ENCODE assay signal across 8 cellular contexts in genomic region chr9:113150670-113151591, GRCh38. TPM values are rescaled to one million over a fixed set of nuclear protein-coding genes. Genes with fewer than 3 reads are reported as not detected.
A peak's percentile ranks its signal among the peaks of the same experiment; 100 is the strongest.
DNase-seq lines count a peak whose midpoint lies in the region; ATAC-seq and TF ChIP-seq lines count a peak whose summit lies in the region.

TSS of gene SLC31A2 (plus strand) at chr9:113151007. CDS start at chr9:113151075, 68 bp downstream.

- H3K27ac Mint-ChIP-seq in T-cell = peak within 1 kb of the TSS in 1 of 2 donors; percentile 83

- POLR2A ChIA-PET in T-cell (lab: Charles Lee) = interaction anchor here (0.5 to 0.7 kb wide), 4 partner anchors 30 to 256 kb away, joined by 3 to 4 read pairs (median 3); partner anchors contain the start of genes FKBP15 (in 1 of the 2) and SLC31A1 (in 1 of the 2)

- WGBS in prostate gland = under 1% methylated on average over 70 of the region's 87 CpGs

- H3K4me3 ChIP-seq in GM12865 (ENCODE audit: low read depth, low read length) (peak within 1 kb of the TSS; percentile 78), prostate gland (peak within 1 kb of the TSS; percentile 68 to 97), upper lobe of right lung (peak within 1 kb of the TSS; percentile 98)

- ATAC-seq in HG02623 (IDR thresholded peaks at IDR 0.05; ENCODE audit: unreplicated experiment) (peak; percentile 92), T-cell (replicated peaks in 1 of 4) (peak; percentile 96 to 97 (median 97)), left ventricle myocardium superior (peak; percentile 97), upper lobe of right lung (peak; percentile 93)

- H3K27ac ChIP-seq in prostate gland = peak within 1 kb of the TSS; percentile 64 to 72
- peak within 1 kb of the TSS; percentile 93 for H3K27ac ChIP-seq in upper lobe of right lung

- H3K4me3 Mint-ChIP-seq in T-cell = peak within 1 kb of the TSS; percentile 76 to 82 (median 78)

- H3K27me3 Mint-ChIP-seq in T-cell = peaks cover 2% of the 10 kb centered on the region in 2 donors

- no peaks in the 10 kb centered on the region for H3K9me3 Mint-ChIP-seq in T-cell

- no peaks in the 10 kb centered on the region for H3K36me3 ChIP-seq in prostate gland
- no peaks in the 10 kb centered on the region for H3K36me3 ChIP-seq in upper lobe of right lung

- H3K27me3 ChIP-seq in prostate gland (replicated peaks; ENCODE audit: insufficient read depth) (no peaks in the 10 kb centered on the region), upper lobe of right lung (no peaks in the 10 kb centered on the region)

- peak; percentile 76 for TF ChIP-seq POLR2A in prostate gland (IDR thresholded peaks at IDR 0.05)

- intact Hi-C loops in left ventricle myocardium superior (cut with micrococcal nuclease) (no loop called here), prostate gland (cut with DNase I) (no loop called here), upper lobe of right lung (cut with DNase I) (no loop called here)

- TF ChIP-seq CTCF in GM12865 (IDR thresholded peaks at IDR 0.05; ENCODE audit: insufficient read depth, low read depth, low read length, missing control alignments) (peak; percentile 34), prostate gland (IDR thresholded peaks at IDR 0.05) (peak in 3 of 4 experiments; percentile 22 to 41 (median 26)), upper lobe of right lung (IDR thresholded peaks at IDR 0.05) (peak; percentile 49)

- DNase-seq in GM12865 (ENCODE audit: low read depth) = peak; percentile 88
- peak; percentile 86 for DNase-seq in NCI-H1092 treated with DMSO at 0.1 percent for 48 hours (lab: John Stamatoyannopoulos, UW)
- DNase-seq in T-cell = peak; percentile 63 to 90 (median 78)
- peak; percentile 68 for DNase-seq in amniotic epithelial cell (ENCODE audit: low read depth)
- DNase-seq in left ventricle myocardium superior = peak; percentile 96
- DNase-seq in prostate gland (ENCODE audit: low spot score) = peak; percentile 82
- DNase-seq in upper lobe of right lung = peak; percentile 96

- CTCF ChIA-PET in T-cell (lab: Charles Lee) = interaction anchor here (0.6 to 1.5 kb wide), 7 partner anchors 25 to 431 kb away, joined by 3 to 7 read pairs (median 3); partner anchors contain the start of genes ALAD (in 1 of the 2), C9orf43 (in 1 of the 2), CDC26 (in 1 of the 2) and FKBP15 (in 1 of the 2)

- no peaks in the 10 kb centered on the region for H3K36me3 Mint-ChIP-seq in T-cell

- peaks cover 23 to 40% (median 34%) of the 10 kb centered on the region in 3 donors for H3K4me1 Mint-ChIP-seq in T-cell

- H3K4me1 ChIP-seq in prostate gland (replicated peaks) (no peaks in the 10 kb centered on the region), upper lobe of right lung (peaks cover 21% of the 10 kb centered on the region)

- H3K9me3 ChIP-seq in prostate gland (no peaks in the 10 kb centered on the region), upper lobe of right lung (no peaks in the 10 kb centered on the region)

RNA-seq across cellular contexts. Expression of gene SLC31A2, which starts in this region (rescaled TPM):
- total RNA-seq in T-cell (1 to 10 TPM; 3.4 to 6.1 (median 4.0) TPM), left ventricle myocardium superior (13.9 TPM), prostate gland (10 to 100 TPM in 1 of 2 donors, 1 to 10 TPM in 1; 8.8 to 34.3 TPM), upper lobe of right lung (46.9 TPM)

Comparison
In these comparisons a context has a peak if more than half of its experiments do, and no peak if none do; other contexts are left out.
1. Peak in every context shown above with its lines: DNase-seq, ATAC-seq, H3K4me3 ChIP-seq and H3K27ac ChIP-seq.